8 cellular contexts compared by ENCODE assay signal in the genomic region with DNA sequence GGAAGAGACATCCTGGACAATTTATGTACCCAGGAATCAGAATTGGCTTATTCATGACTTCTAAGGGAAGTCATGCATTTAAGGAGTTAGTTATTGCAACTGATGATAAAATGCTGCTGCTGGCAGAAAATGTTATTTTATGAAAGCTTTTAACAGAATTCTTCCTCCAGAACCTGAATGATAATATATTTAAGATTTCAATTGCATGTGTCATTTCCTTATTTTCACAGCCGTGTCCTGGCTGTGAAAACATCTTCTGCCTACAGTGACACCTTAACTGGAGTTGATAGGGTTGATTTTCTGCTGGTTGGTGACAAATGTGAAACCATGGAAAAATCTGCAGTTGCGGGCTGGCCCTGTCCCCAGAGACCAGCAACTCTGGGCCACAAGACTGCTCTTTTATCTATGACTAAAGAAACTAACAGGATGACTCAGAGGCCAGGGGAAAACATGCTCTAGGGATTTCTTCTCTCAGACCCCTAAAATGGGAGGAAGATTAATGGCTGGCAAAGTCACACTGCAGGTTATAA. TPM values are rescaled to one million over a fixed set of nuclear protein-coding genes. Genes with fewer than 3 reads are reported as not detected.
DNase-seq lines count a peak whose midpoint lies in the region; ATAC-seq and TF ChIP-seq lines count a peak whose summit lies in the region.

No MANE protein-coding gene starts in this region.

- in situ Hi-C loops in astrocyte of the spinal cord (cut with HindIII; ENCODE audit: low sequenced_read_pairs), result no loop called here

- ATAC-seq in GM21381 (IDR thresholded peaks at IDR 0.05; ENCODE audit: unreplicated experiment) (peak; percentile 77), HG03565 (IDR thresholded peaks at IDR 0.05; ENCODE audit: unreplicated experiment) (peak; percentile 97)

- no peak for TF ChIP-seq CTCF in astrocyte of the spinal cord (IDR thresholded peaks at IDR 0.05; ENCODE audit: low read depth, low read length)

- DNase-seq in GM04503 (ENCODE audit: low read depth), result peak; percentile 22
- peak; percentile 74 for DNase-seq in astrocyte of the spinal cord (ENCODE audit: low read depth, low spot score)
- DNase-seq in stimulated activated CD8-positive, alpha-beta memory T cell treated with anti-CD3 and anti-CD28 coated beads, Interleukin-7, amount 100 ng/mL, for 48 hours (ENCODE audit: extremely low read depth in 1 of 2, low read depth in 1 of 2), result peak; percentile 37 to 38
- no peak for DNase-seq in NCI-H2227 (lab: John Stamatoyannopoulos, UW; ENCODE audit: unreplicated experiment)
- no peak for DNase-seq in NCI-H446 (lab: John Stamatoyannopoulos, UW)
- no peak for DNase-seq in cardiac septum (ENCODE audit: low spot score)

- intact Hi-C loops in cardiac septum (cut with DNase I), result no loop called here

- no peak overlapping the region for H3K4me3 ChIP-seq in astrocyte of the spinal cord (ENCODE audit: low read depth, low read length)

RNA-seq across cellular contexts. Expression of a gene that starts 12.3 kb away (rescaled TPM):
- total RNA-seq in cardiac septum, result 24.3 TPM

Comparison
In these comparisons a context has a peak if more than half of its experiments do, and no peak if none do; other contexts are left out.
1. DNase-seq: peak in GM04503 (single experiment), astrocyte of the spinal cord (single experiment) and stimulated activated CD8-positive, alpha-beta memory T cell treated with anti-CD3 and anti-CD28 coated beads, Interleukin-7, amount 100 ng/mL, for 48 hours (2 of 2); none in NCI-H2227 (single experiment), NCI-H446 (0 of 2) and cardiac septum (single experiment).